In genomic region chr4:189904420-189905027, GRCh38 we compare ENCODE assay signal across 8 cellular contexts. TPM values are rescaled to one million over a fixed set of nuclear protein-coding genes. Genes with fewer than 3 reads are reported as not detected.
A peak's percentile ranks its signal among the peaks of the same experiment; 100 is the strongest.
DNase-seq lines count a peak whose midpoint lies in the region; ATAC-seq and TF ChIP-seq lines count a peak whose summit lies in the region.
"Not testable (repeated sequence)": the region's sequence is repeated elsewhere in the genome, so short reads cannot be mapped to it uniquely, and the experiment has no call there.

No MANE protein-coding gene starts in this region.

- POLR2A ChIA-PET in naive thymus-derived CD8-positive, alpha-beta T cell (lab: Charles Lee) = not testable (repeated sequence)

- not testable (repeated sequence) for H3K36me3 Mint-ChIP-seq in naive thymus-derived CD8-positive, alpha-beta T cell

- not testable (repeated sequence) for H3K4me3 Mint-ChIP-seq in naive thymus-derived CD8-positive, alpha-beta T cell

- not testable (repeated sequence) for TF ChIP-seq EP300 in stomach (IDR thresholded peaks at IDR 0.05)

- peaks cover 2 to 25% (median 4%) of the 10 kb centered on the region in 5 donors for H3K27me3 Mint-ChIP-seq in naive thymus-derived CD8-positive, alpha-beta T cell

- not testable (repeated sequence) for H3K27ac Mint-ChIP-seq in naive thymus-derived CD8-positive, alpha-beta T cell

- TF ChIP-seq CTCF in DND-41 (IDR thresholded peaks at IDR 0.05; ENCODE audit: borderline replicate concordance, extremely low read depth, low read length, poor library complexity, severe bottlenecking) (peak; percentile 67), adrenal gland (IDR thresholded peaks at IDR 0.05) (peak; percentile 55 to 76 (median 68)), stomach (IDR thresholded peaks at IDR 0.05) (peak in 5 of 7 experiments; percentile 34 to 56 (median 43))

- ATAC-seq in DND-41 (ENCODE audit: insufficient read depth, low read depth) (peak; percentile 84), GM21515 (IDR thresholded peaks at IDR 0.05; ENCODE audit: unreplicated experiment) (peak; percentile 56), HG03469 (IDR thresholded peaks at IDR 0.05; ENCODE audit: unreplicated experiment) (peak; percentile 79)
- peak in 1 of 2 donors; percentile 47 for ATAC-seq in naive thymus-derived CD8-positive, alpha-beta T cell

- intact Hi-C loops in adrenal gland (cut with DNase I); stomach (cut with DNase I; ENCODE audit: low total_unique reads): not testable (repeated sequence)

- TF ChIP-seq POLR2A in adrenal gland (IDR thresholded peaks at IDR 0.05); stomach (IDR thresholded peaks at IDR 0.05): not testable (repeated sequence)

- H3K27me3 ChIP-seq in DND-41 (ENCODE audit: insufficient read depth, low read length, poor library complexity); adrenal gland; stomach: not testable (repeated sequence)

- H3K9me3 Mint-ChIP-seq in naive thymus-derived CD8-positive, alpha-beta T cell = not testable (repeated sequence)

- H3K4me1 Mint-ChIP-seq in naive thymus-derived CD8-positive, alpha-beta T cell = not testable (repeated sequence)

- H3K36me3 ChIP-seq in DND-41 (ENCODE audit: insufficient read depth, low read length); adrenal gland (replicated peaks in 1 of 2); stomach: not testable (repeated sequence)

- H2AFZ ChIP-seq in DND-41 (ENCODE audit: low read depth, low read length) = not testable (repeated sequence)

- DNase-seq in DND-41 (peak; percentile 67), T follicular helper cell (ENCODE audit: low read depth) (peak; percentile 18), adrenal gland (peak; percentile 27 to 76 (median 42)), germinal center (ENCODE audit: low spot score) (peak; percentile 16), stomach (peak; percentile 52)
- DNase-seq in naive thymus-derived CD8-positive, alpha-beta T cell = peak in 7 of 10 donors; percentile 22 to 45 (median 34)

- not testable (repeated sequence) for H3K79me2 ChIP-seq in DND-41 (ENCODE audit: insufficient read depth, low read length)

- H3K27ac ChIP-seq in DND-41 (ENCODE audit: low read length); adrenal gland; stomach: not testable (repeated sequence)

- H3K9ac ChIP-seq in DND-41 (ENCODE audit: low read depth, low read length) = not testable (repeated sequence)

- H3K4me3 ChIP-seq in DND-41 (ENCODE audit: low read depth in 1 of 2, low read length in 2 of 2); adrenal gland; stomach: not testable (repeated sequence)

- H3K4me2 ChIP-seq in DND-41 (ENCODE audit: insufficient read depth, low read length) = not testable (repeated sequence)

- H3K9me3 ChIP-seq in DND-41 (ENCODE audit: insufficient read depth, low read length, severe bottlenecking); adrenal gland (replicated peaks in 1 of 3); stomach: not testable (repeated sequence)

- WGBS in adrenal gland, 4 donors = 24 to 39% (median 30%) methylated on average over 6 of the region's 6 CpGs
- WGBS in stomach, 5 donors = 33 to 40% (median 34%) methylated on average over 6 of the region's 6 CpGs

- not testable (repeated sequence) for H3K4me1 ChIP-seq in DND-41 (ENCODE audit: insufficient read depth, low read length); adrenal gland (replicated peaks in 1 of 2); stomach

- H4K20me1 ChIP-seq in DND-41 (ENCODE audit: insufficient read depth, low read length) = not testable (repeated sequence)

RNA-seq across cellular contexts. Expression of gene FRG1, which starts 36.1 kb away (rescaled TPM):
- total RNA-seq in adrenal gland (10 to 100 TPM; 20.5 to 46.6 (median 38.7) TPM), stomach (10 to 100 TPM in 3 of 5 donors, 1 to 10 TPM in 2; 1.8 to 45.7 (median 12.2) TPM)
- polyA plus RNA-seq in adrenal gland (10 to 100 TPM; 25.5 to 79.0 (median 29.4) TPM), stomach (10 to 100 TPM; 28.8 to 54.5 (median 49.6) TPM)
- total RNA-seq in naive thymus-derived CD8-positive, alpha-beta T cell = 10 to 100 TPM; 46.6 to 50.0 TPM
- polyA plus RNA-seq in naive thymus-derived CD8-positive, alpha-beta T cell = 10 to 100 TPM; 45.6 to 51.3 (median 51.2) TPM

Comparison
In these comparisons a context has a peak if more than half of its experiments do, and no peak if none do; other contexts are left out.
1. DNase-seq: peak in every context shown above with its lines; median percentile 67 in DND-41; 52 in stomach; 42 in adrenal gland; 34 in naive thymus-derived CD8-positive, alpha-beta T cell; 18 in T follicular helper cell; 16 in germinal center.